ENCODE assay signal across 21 cellular contexts in the genomic region with DNA sequence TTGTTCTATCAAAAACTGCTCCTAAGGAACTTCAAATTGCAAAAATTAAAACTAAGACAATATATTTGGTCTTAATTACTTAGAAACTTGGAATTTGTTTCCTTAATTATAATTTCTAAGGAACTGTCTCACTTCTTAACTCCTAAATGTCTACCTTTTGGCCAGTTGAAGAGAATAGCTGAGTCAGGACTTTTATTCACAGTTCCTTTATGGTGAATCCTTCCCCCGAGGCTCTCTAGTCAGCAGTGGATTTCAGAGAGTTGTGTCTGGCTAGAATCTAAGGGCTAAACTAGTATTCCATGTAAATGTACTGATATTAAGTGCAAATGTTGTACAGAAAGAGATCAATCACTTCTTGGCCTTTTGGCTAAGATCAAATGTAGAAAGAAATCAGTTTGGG.
DNase-seq lines count a peak whose midpoint lies in the region; ATAC-seq, FAIRE-seq and TF ChIP-seq lines count a peak whose summit lies in the region.
"Had no signal": no experiment of that assay in that cellular context is flagged by ENCODE, and none has a peak within 500 bp of the region (broad histone marks: within the 10 kb centered on the region; RNA-seq: fewer than 3 reads in every experiment).

No MANE protein-coding gene starts in this region.

- 93% methylated on average over 1 of the region's 1 CpG for WGBS in A549 (ENCODE audit: missing lambda C conversion rate)

- no peaks in the 10 kb centered on the region; the same call in 2 of the 3 replicates for H3K9me3 Mint-ChIP-seq in GM23338
- no peaks in the 10 kb centered on the region for H3K9me3 Mint-ChIP-seq in WTC11
- H3K9me3 Mint-ChIP-seq in activated naive CD8-positive, alpha-beta T cell treated with anti-CD3 and anti-CD28 coated beads, Interleukin-2, amount 50 U/mL, for 24 hours, result no peaks in the 10 kb centered on the region
- H3K9me3 Mint-ChIP-seq: CD8-positive, alpha-beta T cell had no signal

- DNase-seq in A549 (ENCODE audit: low read depth in 1 of 2, low spot score in 1 of 2) (no peak), GM23338 (ENCODE audit: low spot score) (no peak), WTC11 (ENCODE audit: low spot score) (no peak), hippocampal formation (lab: John Stamatoyannopoulos, UW) (no peak), medulla oblongata (ENCODE audit: extremely low spot score) (no peak), dorsolateral prefrontal cortex (no peak)
- DNase-seq in activated naive CD8-positive, alpha-beta T cell treated with anti-CD3 and anti-CD28 coated beads, Interleukin-2, amount 50 U/mL, for 24 hours, result no peak
- DNase-seq: Calu3; CD8-positive, alpha-beta T cell; DMS53; H7; NCI-H1105; NCI-H1694; NCI-H2081 treated with DMSO at 0.1 percent for 48 hours; NCI-H446 treated with DMSO at 0.1 percent for 48 hours; SHP77; SK-N-SH had no signal

- no peak overlapping the region for H3K4me3 Mint-ChIP-seq in GM23338
- H3K4me3 Mint-ChIP-seq in WTC11, result no peak overlapping the region
- no peak overlapping the region for H3K4me3 Mint-ChIP-seq in activated naive CD8-positive, alpha-beta T cell treated with anti-CD3 and anti-CD28 coated beads, Interleukin-2, amount 50 U/mL, for 24 hours
- H3K4me3 Mint-ChIP-seq: CD8-positive, alpha-beta T cell had no signal

- H2AFZ ChIP-seq in GM23338, result no peak overlapping the region

- POLR2A ChIA-PET in A549 (lab: Yijun Ruan, JAX) (no interaction called here), WTC11 (lab: Charles Lee) (no interaction called here)

- intact Hi-C loops in dorsolateral prefrontal cortex (cut with DNase I), result no loop called here

- H3K27me3 ChIP-seq in GM23338 (ENCODE audit: insufficient read depth) (no peaks in the 10 kb centered on the region), dorsolateral prefrontal cortex (peaks cover 0 to 64% (median 16%) of the 10 kb centered on the region in 45 donors)

- no peaks in the 10 kb centered on the region for H3K9me3 ChIP-seq in A549
- H3K9me3 ChIP-seq: SK-N-SH had no signal

- no peak for TF ChIP-seq CTCF in A549 (IDR thresholded peaks at IDR 0.05)
- no peak for TF ChIP-seq CTCF in GM23338 (conservative IDR thresholded peaks at IDR 0.05; ENCODE audit: low read depth in 2 of 2)
- no peak for TF ChIP-seq CTCF in WTC11 (IDR thresholded peaks at IDR 0.05)
- no peak for TF ChIP-seq CTCF in dorsolateral prefrontal cortex (IDR thresholded peaks at IDR 0.05 in 54 of 56, conservative IDR thresholded peaks at IDR 0.05 in 2 of 56; ENCODE audit: low read depth in 1 of 56, partially characterized antibody in 56 of 56)

- ATAC-seq in A549 (no peak), GM23338 (no peak), WTC11 (no peak), esophagus mucosa (peak; percentile 37)
- no peak for ATAC-seq in activated naive CD8-positive, alpha-beta T cell treated with anti-CD3 and anti-CD28 coated beads, Interleukin-2, amount 50 U/mL, for 24 hours
- ATAC-seq: CD8-positive, alpha-beta T cell had no signal

- H3K27ac Mint-ChIP-seq in GM23338, result 0 out of 2 replicates have a peak overlapping the region, but pooled peaks have one; percentile 20
- H3K27ac Mint-ChIP-seq in WTC11, result peak overlapping the region; percentile 52; the same call in 1 of the 2 replicates
- no peak overlapping the region for H3K27ac Mint-ChIP-seq in activated naive CD8-positive, alpha-beta T cell treated with anti-CD3 and anti-CD28 coated beads, Interleukin-2, amount 50 U/mL, for 24 hours
- H3K27ac Mint-ChIP-seq: CD8-positive, alpha-beta T cell had no signal

- H3K4me1 Mint-ChIP-seq in GM23338, result peaks cover 40% of the 10 kb centered on the region
- H3K4me1 Mint-ChIP-seq in WTC11, result peaks cover 39% of the 10 kb centered on the region
- peaks cover 16% of the 10 kb centered on the region for H3K4me1 Mint-ChIP-seq in activated naive CD8-positive, alpha-beta T cell treated with anti-CD3 and anti-CD28 coated beads, Interleukin-2, amount 50 U/mL, for 24 hours

- no peaks in the 10 kb centered on the region for H3K4me1 ChIP-seq in A549
- H3K4me1 ChIP-seq in GM23338 (ENCODE audit: insufficient read depth), result peaks cover 26% of the 10 kb centered on the region

- H3K4me2 ChIP-seq in A549 (no peak overlapping the region), GM23338 (no peak overlapping the region)
- H3K4me2 ChIP-seq: SK-N-SH had no signal

- FAIRE-seq in A549 (lab: Jason Lieb, UNC), result peak; percentile 36
- FAIRE-seq: GM12891, HTR-8/SVneo, RCC 7860 had no signal

- no peaks in the 10 kb centered on the region for H3K36me3 ChIP-seq in GM23338 (ENCODE audit: insufficient read depth)

- H3K27me3 Mint-ChIP-seq in GM23338 (ENCODE audit: insufficient read depth, low read depth, poor library complexity) (no peaks in the 10 kb centered on the region), WTC11 (ENCODE audit: low read depth) (no peaks in the 10 kb centered on the region)
- H3K27me3 Mint-ChIP-seq in activated naive CD8-positive, alpha-beta T cell treated with anti-CD3 and anti-CD28 coated beads, Interleukin-2, amount 50 U/mL, for 24 hours, result no peaks in the 10 kb centered on the region

- no peak for TF ChIP-seq EP300 in A549 (IDR thresholded peaks at IDR 0.05)

- H3K4me3 ChIP-seq in A549, result no peak overlapping the region
- no peak overlapping the region for H3K4me3 ChIP-seq in GM23338
- no peak overlapping the region for H3K4me3 ChIP-seq in dorsolateral prefrontal cortex

- TF ChIP-seq POLR2A in A549 (IDR thresholded peaks at IDR 0.05; ENCODE audit: low read length), result no peak

- TF ChIP-seq RAD21 in A549 (conservative IDR thresholded peaks at IDR 0.05 in 1 of 2, IDR thresholded peaks at IDR 0.05 in 1 of 2), result no peak

- CTCF ChIA-PET in A549 (lab: Yijun Ruan, JAX) (no interaction called here), WTC11 (lab: Charles Lee) (no interaction called here)

- no peaks in the 10 kb centered on the region for H3F3A ChIP-seq in GM23338 (replicated peaks; ENCODE audit: low read depth)

- H3K9me2 ChIP-seq in GM23338 (ENCODE audit: insufficient read depth), result no peaks in the 10 kb centered on the region
- H3K9me2 ChIP-seq: SK-N-SH had no signal

- H3K36me3 Mint-ChIP-seq in GM23338 (ENCODE audit: low read depth) (no peaks in the 10 kb centered on the region), WTC11 (no peaks in the 10 kb centered on the region)
- peaks cover 2% of the 10 kb centered on the region for H3K36me3 Mint-ChIP-seq in activated naive CD8-positive, alpha-beta T cell treated with anti-CD3 and anti-CD28 coated beads, Interleukin-2, amount 50 U/mL, for 24 hours (ENCODE audit: low read depth)

- H3K27ac ChIP-seq in A549 (no peak overlapping the region), GM23338 (ENCODE audit: low read depth) (no peak overlapping the region), dorsolateral prefrontal cortex (no peak overlapping the region)

- H4K20me1 ChIP-seq in GM23338 (replicated peaks; ENCODE audit: insufficient read depth), result no peaks in the 10 kb centered on the region

- H3K79me2 ChIP-seq in GM23338 (replicated peaks; ENCODE audit: insufficient read depth), result peaks cover 24% of the 10 kb centered on the region

TF ChIP-seq in A549, 52 proteins besides CTCF, POLR2A, EP300 and RAD21 (continues in another document):
- TF ChIP-seq MAFK (IDR thresholded peaks at IDR 0.05; ENCODE audit: partially characterized antibody), result peak; percentile 87
- TF ChIP-seq, protein P1, sequence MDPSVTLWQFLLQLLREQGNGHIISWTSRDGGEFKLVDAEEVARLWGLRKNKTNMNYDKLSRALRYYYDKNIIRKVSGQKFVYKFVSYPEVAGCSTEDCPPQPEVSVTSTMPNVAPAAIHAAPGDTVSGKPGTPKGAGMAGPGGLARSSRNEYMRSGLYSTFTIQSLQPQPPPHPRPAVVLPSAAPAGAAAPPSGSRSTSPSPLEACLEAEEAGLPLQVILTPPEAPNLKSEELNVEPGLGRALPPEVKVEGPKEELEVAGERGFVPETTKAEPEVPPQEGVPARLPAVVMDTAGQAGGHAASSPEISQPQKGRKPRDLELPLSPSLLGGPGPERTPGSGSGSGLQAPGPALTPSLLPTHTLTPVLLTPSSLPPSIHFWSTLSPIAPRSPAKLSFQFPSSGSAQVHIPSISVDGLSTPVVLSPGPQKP (IDR thresholded peaks at IDR 0.05; ENCODE audit: low read depth, low read length), result no peak
- TF ChIP-seq RNF2 (IDR thresholded peaks at IDR 0.05; ENCODE audit: borderline replicate concordance, low read depth), result no peak
- no peak for TF ChIP-seq HDAC2 (IDR thresholded peaks at IDR 0.05)
- TF ChIP-seq ZNF302 (CRISPR knock-in tag; IDR thresholded peaks at IDR 0.05), result no peak
- TF ChIP-seq KDM1A (IDR thresholded peaks at IDR 0.05; ENCODE audit: low read depth), result no peak

TF ChIP-seq in WTC11, 78 proteins besides CTCF, POLR2A, EP300 and RAD21 (continues in another document):
- TF ChIP-seq, protein P2, sequence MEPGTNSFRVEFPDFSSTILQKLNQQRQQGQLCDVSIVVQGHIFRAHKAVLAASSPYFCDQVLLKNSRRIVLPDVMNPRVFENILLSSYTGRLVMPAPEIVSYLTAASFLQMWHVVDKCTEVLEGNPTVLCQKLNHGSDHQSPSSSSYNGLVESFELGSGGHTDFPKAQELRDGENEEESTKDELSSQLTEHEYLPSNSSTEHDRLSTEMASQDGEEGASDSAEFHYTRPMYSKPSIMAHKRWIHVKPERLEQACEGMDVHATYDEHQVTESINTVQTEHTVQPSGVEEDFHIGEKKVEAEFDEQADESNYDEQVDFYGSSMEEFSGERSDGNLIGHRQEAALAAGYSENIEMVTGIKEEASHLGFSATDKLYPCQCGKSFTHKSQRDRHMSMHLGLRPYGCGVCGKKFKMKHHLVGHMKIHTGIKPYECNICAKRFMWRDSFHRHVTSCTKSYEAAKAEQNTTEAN (CRISPR knock-in tag; IDR thresholded peaks at IDR 0.05), result no peak
- TF ChIP-seq IRF2 (CRISPR knock-in tag; IDR thresholded peaks at IDR 0.05; ENCODE audit: borderline replicate concordance, low read depth) (no peak), KAT7 (CRISPR knock-in tag; IDR thresholded peaks at IDR 0.05; ENCODE audit: borderline replicate concordance) (no peak), FOXP1 (CRISPR knock-in tag; IDR thresholded peaks at IDR 0.05; ENCODE audit: borderline replicate concordance) (no peak), ZNF416 (CRISPR knock-in tag; IDR thresholded peaks at IDR 0.05) (no peak), ZNF232 (CRISPR knock-in tag; IDR thresholded peaks at IDR 0.05) (no peak), TEAD1 (CRISPR knock-in tag; IDR thresholded peaks at IDR 0.05) (no peak), OVOL2 (CRISPR knock-in tag; IDR thresholded peaks at IDR 0.05; ENCODE audit: borderline replicate concordance) (no peak), ZNF121 (CRISPR knock-in tag; IDR thresholded peaks at IDR 0.05) (no peak), ZNF219 (CRISPR knock-in tag; IDR thresholded peaks at IDR 0.05; ENCODE audit: borderline replicate concordance) (no peak)
